ENCODE assay signal across 8 cellular contexts in the genomic region with DNA sequence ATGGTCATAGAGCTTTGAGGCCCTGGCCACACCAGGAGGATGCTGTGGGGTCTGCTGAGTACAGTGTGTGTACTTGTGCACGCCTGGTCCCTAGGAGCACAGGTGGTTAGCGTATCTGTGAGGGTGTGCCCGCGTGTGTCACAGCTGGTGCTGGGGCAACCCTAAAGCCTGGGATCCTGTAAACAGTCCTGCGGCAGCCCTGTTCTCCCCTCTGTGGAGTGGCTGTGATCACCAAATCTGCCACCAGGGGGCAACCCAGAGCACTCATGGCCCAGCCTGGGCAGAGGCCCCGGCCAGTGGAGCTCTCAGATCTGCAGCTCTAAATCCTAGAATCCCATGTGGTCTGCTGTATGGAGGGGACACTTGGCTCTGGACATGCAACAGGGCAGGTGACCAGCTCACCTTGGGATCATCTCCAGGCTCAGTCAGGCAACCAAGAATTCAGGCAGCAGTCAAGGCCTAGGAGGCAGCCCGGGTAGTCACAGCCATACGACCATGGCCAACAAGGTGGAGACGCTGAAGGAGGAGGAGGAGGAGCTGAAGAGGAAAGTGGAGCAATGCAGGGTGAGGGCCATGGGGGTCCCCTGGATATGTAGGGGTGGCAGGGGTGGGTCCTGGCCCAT. TPM values are rescaled to one million over a fixed set of nuclear protein-coding genes. Genes with fewer than 3 reads are reported as not detected.
DNase-seq lines count a peak whose midpoint lies in the region; ATAC-seq, FAIRE-seq and TF ChIP-seq lines count a peak whose summit lies in the region.

No MANE protein-coding gene starts in this region.

- H3K27me3 ChIP-seq in fibroblast of lung (ENCODE audit: control insufficient read depth, insufficient read depth, low read length) = no peaks in the 10 kb centered on the region
- H3K27me3 ChIP-seq in stomach = peaks cover 0 to 8% (median 0%) of the 10 kb centered on the region in 3 donors

- DNase-seq in RCC 7860 (ENCODE audit: low spot score) (peak; percentile 36), fibroblast of lung (ENCODE audit: low read depth in 2 of 2) (peak; percentile 29 to 72), neural crest cell (ENCODE audit: low read depth, low spot score) (peak; percentile 99), stomach (peak; percentile 91)
- DNase-seq in activated T-cell treated with anti-CD3 and anti-CD28 coated beads, Interleukin-2, amount 50 U/mL, for 4 hours = peak; percentile 90

- H3K4me3 ChIP-seq in fibroblast of lung (replicated peaks in 1 of 4; ENCODE audit: control extremely low read depth in 1 of 4, insufficient read depth in 1 of 4, low read depth in 3 of 4, low read length in 4 of 4) (no peak overlapping the region), stomach (peak overlapping the region in 1 of 4 donors; percentile 0)

- no peaks in the 10 kb centered on the region for H4K20me1 ChIP-seq in fibroblast of lung (ENCODE audit: control insufficient read depth, extremely low read depth, insufficient read depth, low read length)

- FAIRE-seq in G401.6 (lab: Jason Lieb, UNC) (peak; percentile 80), RCC 7860 (lab: Jason Lieb, UNC) (no peak)

- ATAC-seq in HG03378 (IDR thresholded peaks at IDR 0.05; ENCODE audit: unreplicated experiment) = peak; percentile 51
- peak; percentile 73 to 74 for ATAC-seq in activated T-cell treated with anti-CD3 and anti-CD28 coated beads, Interleukin-2, amount 50 U/mL, for 4 hours
- ATAC-seq in HG02884 (IDR thresholded peaks at IDR 0.05; ENCODE audit: unreplicated experiment) = no peak

- H3K9me3 ChIP-seq in fibroblast of lung (ENCODE audit: control insufficient read depth, insufficient read depth, low read depth, low read length) (no peaks in the 10 kb centered on the region), stomach (no peaks in the 10 kb centered on the region)

- H3K4me2 ChIP-seq in fibroblast of lung (ENCODE audit: extremely low read depth, insufficient read depth, low read length) = no peak overlapping the region

- peaks cover 4% of the 10 kb centered on the region for H3K36me3 ChIP-seq in fibroblast of lung (ENCODE audit: control insufficient read depth, insufficient read depth, low read length)
- H3K36me3 ChIP-seq in stomach = peaks cover 7 to 62% (median 34%) of the 10 kb centered on the region in 4 donors

- H3K27ac ChIP-seq in fibroblast of lung (ENCODE audit: insufficient read depth, low read length) (no peak overlapping the region), stomach (peak overlapping the region in 1 of 5 donors; percentile 22)

- H3K4me1 ChIP-seq in fibroblast of lung (ENCODE audit: control insufficient read depth, extremely low read depth, insufficient read depth, low read length) = peaks cover 12% of the 10 kb centered on the region
- H3K4me1 ChIP-seq in stomach = peaks cover 35 to 61% (median 46%) of the 10 kb centered on the region in 4 donors

- peaks cover 40% of the 10 kb centered on the region for H3K4me1 Mint-ChIP-seq in activated T-cell treated with anti-CD3 and anti-CD28 coated beads, Interleukin-2, amount 50 U/mL, for 4 hours (ENCODE audit: low read depth)
- peaks cover 14% of the 10 kb centered on the region for H3K4me1 Mint-ChIP-seq in neural crest cell

- TF ChIP-seq CTCF in fibroblast of lung (conservative IDR thresholded peaks at IDR 0.05 in 1 of 2, IDR thresholded peaks at IDR 0.05 in 1 of 2; ENCODE audit: low read depth in 1 of 2, low read length in 2 of 2) = peak; percentile 72 to 94
- peak; percentile 91 for TF ChIP-seq CTCF in neural crest cell (conservative IDR thresholded peaks at IDR 0.05)
- peak in 5 of 7 experiments; percentile 80 to 97 (median 91) for TF ChIP-seq CTCF in stomach (IDR thresholded peaks at IDR 0.05)

- H3K79me2 ChIP-seq in fibroblast of lung (ENCODE audit: control insufficient read depth, insufficient read depth, low read length) = no peaks in the 10 kb centered on the region

- intact Hi-C loops in stomach (cut with DNase I; ENCODE audit: low total_unique reads) = loop anchor here (5.0 to 10.0 kb wide), 2 partner anchors 39 to 151 kb away; no protein-coding TSS in a partner anchor

- H3K9ac ChIP-seq in fibroblast of lung (ENCODE audit: insufficient read depth, low read length) = no peak overlapping the region

- TF ChIP-seq POLR2A in stomach (IDR thresholded peaks at IDR 0.05) = no peak

- no peak overlapping the region for H3K27ac Mint-ChIP-seq in neural crest cell (ENCODE audit: unreplicated experiment)

- H3K36me3 Mint-ChIP-seq in activated T-cell treated with anti-CD3 and anti-CD28 coated beads, Interleukin-2, amount 50 U/mL, for 4 hours (ENCODE audit: insufficient read depth) = peaks cover 16% of the 10 kb centered on the region
- H3K36me3 Mint-ChIP-seq in neural crest cell (ENCODE audit: low read depth) = peaks cover 2% of the 10 kb centered on the region

- no peaks in the 10 kb centered on the region for H3K27me3 Mint-ChIP-seq in activated T-cell treated with anti-CD3 and anti-CD28 coated beads, Interleukin-2, amount 50 U/mL, for 4 hours (ENCODE audit: low read depth)
- H3K27me3 Mint-ChIP-seq in neural crest cell (ENCODE audit: low read depth) = no peaks in the 10 kb centered on the region

- WGBS in stomach, 5 donors = 25 to 38% (median 31%) methylated on average over 8 to 9 of the region's 9 CpGs

- H2AFZ ChIP-seq in fibroblast of lung (ENCODE audit: low read length) = no peak overlapping the region

- no peak for TF ChIP-seq EP300 in stomach (IDR thresholded peaks at IDR 0.05)

- no peaks in the 10 kb centered on the region for H3K9me3 Mint-ChIP-seq in activated T-cell treated with anti-CD3 and anti-CD28 coated beads, Interleukin-2, amount 50 U/mL, for 4 hours
- no peaks in the 10 kb centered on the region for H3K9me3 Mint-ChIP-seq in neural crest cell

- peak overlapping the region; percentile 29 for H3K4me3 Mint-ChIP-seq in activated T-cell treated with anti-CD3 and anti-CD28 coated beads, Interleukin-2, amount 50 U/mL, for 4 hours
- H3K4me3 Mint-ChIP-seq in neural crest cell = peak overlapping the region; percentile 84

RNA-seq across cellular contexts. Expression of a gene that starts 3.9 kb away (rescaled TPM):
- 10 to 100 TPM; 51.1 to 54.3 (median 52.5) TPM for total RNA-seq in activated T-cell treated with anti-CD3 and anti-CD28 coated beads, Interleukin-2, amount 50 U/mL, for 4 hours
- total RNA-seq in fibroblast of lung = 3.1 and 6.2 TPM in 2 replicates
- polyA plus RNA-seq in fibroblast of lung = 2.9 and 5.5 TPM in 2 replicates
- polyA plus RNA-seq in fibroblast of lung (2012) = 7.7 and 15.2 TPM in 2 replicates
- polyA minus RNA-seq in fibroblast of lung (ENCODE audit: low replicate concordance) = 15.3 and 34.4 TPM in 2 replicates
- 36.4 and 36.6 TPM in 2 replicates for total RNA-seq in neural crest cell
- 100 to 1,000 TPM in 1 of 5 donors, 10 to 100 TPM in 1, 1 to 10 TPM in 2, not detected in 1; 1.6 to 135 (median 7.3) TPM for total RNA-seq in stomach
- polyA plus RNA-seq in stomach = 10 to 100 TPM in 1 of 3 donors, 1 to 10 TPM in 2; 8.7 to 12.8 (median 9.5) TPM

RNA-seq across cellular contexts. Expression of a gene that starts 15.2 kb away (rescaled TPM):
- total RNA-seq in activated T-cell treated with anti-CD3 and anti-CD28 coated beads, Interleukin-2, amount 50 U/mL, for 4 hours = 10 to 100 TPM; 39.0 to 50.2 (median 43.7) TPM
- total RNA-seq in fibroblast of lung (4.0 and 5.1 TPM in 2 replicates), neural crest cell (51.5 and 55.3 TPM in 2 replicates), stomach (10 to 100 TPM in 1 of 5 donors, 1 to 10 TPM in 4; 2.9 to 72.1 (median 5.4) TPM)
- polyA plus RNA-seq in fibroblast of lung (7.9 and 14.7 TPM in 2 replicates), stomach (10 to 100 TPM in 1 of 3 donors, 1 to 10 TPM in 2; 6.4 to 11.8 (median 8.1) TPM)
- 6.9 and 16.5 TPM in 2 replicates for polyA plus RNA-seq in fibroblast of lung (2012)
- 14.5 and 15.0 TPM in 2 replicates for polyA minus RNA-seq in fibroblast of lung (ENCODE audit: low replicate concordance)

RNA-seq across cellular contexts. Expression of a gene that starts 32.1 kb away (rescaled TPM):
- 10 to 100 TPM; 23.5 to 39.5 (median 24.9) TPM for total RNA-seq in activated T-cell treated with anti-CD3 and anti-CD28 coated beads, Interleukin-2, amount 50 U/mL, for 4 hours
- total RNA-seq in fibroblast of lung = 6,362 and 11,230 TPM in 2 replicates
- 5,090 and 5,801 TPM in 2 replicates for polyA plus RNA-seq in fibroblast of lung
- 11,602 and 14,894 TPM in 2 replicates for polyA plus RNA-seq in fibroblast of lung (2012)
- polyA minus RNA-seq in fibroblast of lung (ENCODE audit: low replicate concordance) = 14,591 and 18,200 TPM in 2 replicates
- 16.1 and 21.0 TPM in 2 replicates for total RNA-seq in neural crest cell
- 100 to 1,000 TPM; 235 to 490 (median 312) TPM for total RNA-seq in stomach
- polyA plus RNA-seq in stomach = 1,000 to 10,000 TPM in 1 of 3 donors, 100 to 1,000 TPM in 2; 596 to 1,435 (median 703) TPM

RNA-seq across cellular contexts. Expression of a gene that starts 34.7 kb away (rescaled TPM):
- total RNA-seq in activated T-cell treated with anti-CD3 and anti-CD28 coated beads, Interleukin-2, amount 50 U/mL, for 4 hours = 10 to 100 TPM; 73.3 to 79.5 (median 77.3) TPM
- total RNA-seq in fibroblast of lung (24.7 and 27.9 TPM in 2 replicates), neural crest cell (85.1 and 88.6 TPM in 2 replicates), stomach (10 to 100 TPM; 39.5 to 87.9 (median 55.6) TPM)
- polyA plus RNA-seq in fibroblast of lung (18.0 and 23.1 TPM in 2 replicates), stomach (10 to 100 TPM; 30.3 to 43.6 (median 34.1) TPM)
- 17.3 and 21.9 TPM in 2 replicates for polyA plus RNA-seq in fibroblast of lung (2012)
- polyA minus RNA-seq in fibroblast of lung (ENCODE audit: low replicate concordance) = 17.6 and 35.7 TPM in 2 replicates

RNA-seq across cellular contexts. Expression of a gene that starts 42.8 kb away (rescaled TPM):
- total RNA-seq in activated T-cell treated with anti-CD3 and anti-CD28 coated beads, Interleukin-2, amount 50 U/mL, for 4 hours = 10 to 100 TPM; 58.7 to 66.4 (median 65.2) TPM
- total RNA-seq in fibroblast of lung (12.1 and 15.4 TPM in 2 replicates), neural crest cell (43.3 and 44.5 TPM in 2 replicates), stomach (10 to 100 TPM in 4 of 5 donors, 1 to 10 TPM in 1; 9.3 to 64.6 (median 41.5) TPM)
- polyA plus RNA-seq in fibroblast of lung (12.8 and 26.1 TPM in 2 replicates), stomach (10 to 100 TPM; 26.6 to 35.4 (median 35.2) TPM)
- 16.0 and 29.1 TPM in 2 replicates for polyA plus RNA-seq in fibroblast of lung (2012)
- polyA minus RNA-seq in fibroblast of lung (ENCODE audit: low replicate concordance) = 5.0 and 6.3 TPM in 2 replicates

Comparison
In these comparisons a context has a peak if more than half of its experiments do, and no peak if none do; other contexts are left out.
1. DNase-seq: peak in every context shown above with its lines; median percentile 99 in neural crest cell; 91 in stomach; 90 in activated T-cell treated with anti-CD3 and anti-CD28 coated beads, Interleukin-2, amount 50 U/mL, for 4 hours; 50 in fibroblast of lung; 36 in RCC 7860.
2. RNA of a gene that starts 32.1 kb away (total RNA-seq): 6,362 to 11,230 TPM in fibroblast of lung; 235 to 490 TPM in stomach, 23.5 to 39.5 TPM in activated T-cell treated with anti-CD3 and anti-CD28 coated beads, Interleukin-2, amount 50 U/mL, for 4 hours and 16.1 to 21.0 TPM in neural crest cell; every median in the first group is over 10 times any median in the second.
3. Peak in every context shown above with its lines, with median percentiles within 50 percentile points of each other: CTCF ChIP-seq.